8 cellular contexts compared by ENCODE assay signal in genomic region chr19:15836345-15836594, GRCh38. TPM values are rescaled to one million over a fixed set of nuclear protein-coding genes. Genes with fewer than 3 reads are reported as not detected.
A peak's percentile ranks its signal among the peaks of the same experiment; 100 is the strongest.
DNase-seq lines count a peak whose midpoint lies in the region; ATAC-seq, FAIRE-seq and TF ChIP-seq lines count a peak whose summit lies in the region.

No MANE protein-coding gene starts in this region.

- no peaks in the 10 kb centered on the region for H4K20me1 ChIP-seq in SK-N-SH (ENCODE audit: insufficient read depth)

- TF ChIP-seq RAD21 in SK-N-SH (IDR thresholded peaks at IDR 0.05; ENCODE audit: low read length): no peak

- peak overlapping the region in 1 of 2 experiments; percentile 80; a peak in 2 of 4 replicates for H3K27ac ChIP-seq in SK-N-SH (ENCODE audit: low read depth in 2 of 2, low read length in 1 of 2)
- peak overlapping the region; percentile 99 for H3K27ac ChIP-seq in RWPE2 (ENCODE audit: poor library complexity, severe bottlenecking)
- H3K27ac ChIP-seq in epithelial cell of prostate: peak overlapping the region; percentile 100
- H3K27ac ChIP-seq in rectal smooth muscle tissue (ENCODE audit: low read depth, low read length): peak overlapping the region; percentile 100

- H3K36me3 ChIP-seq in SK-N-SH (replicated peaks in 1 of 2; ENCODE audit: control insufficient read depth in 1 of 2, insufficient read depth in 2 of 2, low read length in 1 of 2): no peaks in the 10 kb centered on the region
- peaks cover 35% of the 10 kb centered on the region for H3K36me3 ChIP-seq in RWPE2 (ENCODE audit: low read depth)
- no peaks in the 10 kb centered on the region for H3K36me3 ChIP-seq in rectal smooth muscle tissue (ENCODE audit: control insufficient read depth, insufficient read depth, low read length)

- H3K27me3 ChIP-seq in SK-N-SH (ENCODE audit: insufficient read depth): peaks cover 33% of the 10 kb centered on the region
- H3K27me3 ChIP-seq in RWPE2 (ENCODE audit: insufficient read depth, poor library complexity, severe bottlenecking): no peaks in the 10 kb centered on the region
- no peaks in the 10 kb centered on the region for H3K27me3 ChIP-seq in rectal smooth muscle tissue (ENCODE audit: control insufficient read depth, insufficient read depth, low read length)

- POLR2A ChIA-PET in SK-N-SH (lab: Yijun Ruan, JAX): no interaction called here

- TF ChIP-seq CTCF in SK-N-SH (IDR thresholded peaks at IDR 0.05) (no peak), RWPE2 (IDR thresholded peaks at IDR 0.05; ENCODE audit: poor library complexity, severe bottlenecking) (no peak)

- ATAC-seq in SK-N-SH treated with all-trans-retinoic acid at 6 μM for 48 hours (no peak; the same call in 2 of the 3 replicates), RWPE2 (ENCODE audit: low read depth) (peak; percentile 5; the same call in 1 of the 3 replicates)

- H3K9ac ChIP-seq in SK-N-SH (peak overlapping the region; percentile 86), rectal smooth muscle tissue (ENCODE audit: low read length) (peak overlapping the region; percentile 97)

- H3K9me3 ChIP-seq in SK-N-SH (no peaks in the 10 kb centered on the region), RWPE2 (ENCODE audit: severe bottlenecking) (no peaks in the 10 kb centered on the region)

- WGBS in SK-N-SH (ENCODE audit: low lambda C conversion rate): 12% methylated on average over 12 of the region's 18 CpGs

- H2AFZ ChIP-seq in SK-N-SH (ENCODE audit: low read depth): peak overlapping the region; percentile 94

- CTCF ChIA-PET in SK-N-SH (lab: Yijun Ruan, JAX): no interaction called here

- peaks cover 2 to 4% of the 10 kb centered on the region in 2 experiments; a peak in 2 of 4 replicates for H3K4me1 ChIP-seq in SK-N-SH (ENCODE audit: control insufficient read depth in 1 of 2, insufficient read depth in 2 of 2, low read depth in 1 of 2, low read length in 1 of 2)
- peaks cover 20% of the 10 kb centered on the region for H3K4me1 ChIP-seq in RWPE2 (ENCODE audit: insufficient read depth, poor library complexity, severe bottlenecking)
- H3K4me1 ChIP-seq in rectal smooth muscle tissue (ENCODE audit: control insufficient read depth, insufficient read depth, low read length): no peaks in the 10 kb centered on the region

- no peak for TF ChIP-seq EP300 in SK-N-SH (IDR thresholded peaks at IDR 0.05; ENCODE audit: borderline replicate concordance in 1 of 2, low read depth in 1 of 2, low read length in 1 of 2)

- FAIRE-seq in urothelium cell line (lab: Jason Lieb, UNC): no peak

- DNase-seq in SK-N-SH (no peak), RWPE2 (ENCODE audit: low spot score) (no peak), epithelial cell of prostate (ENCODE audit: low read depth, low spot score) (no peak), NCI-H82 (lab: John Stamatoyannopoulos, UW) (no peak), NAMALWA (ENCODE audit: low spot score) (no peak), urothelium cell line (ENCODE audit: low spot score) (no peak)

- peaks cover 4% of the 10 kb centered on the region for H3F3A ChIP-seq in SK-N-SH (replicated peaks; ENCODE audit: insufficient read depth)

- H3K79me2 ChIP-seq in SK-N-SH (ENCODE audit: insufficient read depth): no peaks in the 10 kb centered on the region

- H3K4me2 ChIP-seq in SK-N-SH: peak overlapping the region; percentile 89

- H3K4me3 ChIP-seq in SK-N-SH (ENCODE audit: low read depth in 2 of 2, low read length in 1 of 2): peak overlapping the region; percentile 70 to 77
- H3K4me3 ChIP-seq in RWPE2 (ENCODE audit: severe bottlenecking): peak overlapping the region; percentile 51
- peak overlapping the region; percentile 95 for H3K4me3 ChIP-seq in rectal smooth muscle tissue (ENCODE audit: low read length)

- H3K9me2 ChIP-seq in SK-N-SH: no peaks in the 10 kb centered on the region

TF ChIP-seq in SK-N-SH, 30 proteins besides CTCF, POLR2A, EP300 and RAD21:
- no peak for TF ChIP-seq TEAD4 (IDR thresholded peaks at IDR 0.05; ENCODE audit: borderline replicate concordance, insufficient read depth)
- TF ChIP-seq GATA2 (CRISPR knock-in tag; IDR thresholded peaks at IDR 0.05): no peak
- TF ChIP-seq ELF1 (IDR thresholded peaks at IDR 0.05): no peak
- TF ChIP-seq EZH2phosphoT487 (IDR thresholded peaks at IDR 0.05; ENCODE audit: borderline replicate concordance, low read depth): no peak
- no peak for TF ChIP-seq POLR2AphosphoS5 (IDR thresholded peaks at IDR 0.05; ENCODE audit: low read depth, low read length)
- TF ChIP-seq YY1 (IDR thresholded peaks at IDR 0.05; ENCODE audit: low read depth): no peak
- TF ChIP-seq NRF1 (IDR thresholded peaks at IDR 0.05; ENCODE audit: low read depth, low read length): no peak
- no peak for TF ChIP-seq TAF1 (IDR thresholded peaks at IDR 0.05; ENCODE audit: borderline replicate concordance, low read depth, low read length)
- TF ChIP-seq IRF3 (IDR thresholded peaks at IDR 0.05; ENCODE audit: low read depth, low read length): no peak
- no peak for TF ChIP-seq JUND (IDR thresholded peaks at IDR 0.05)
- TF ChIP-seq USF2 (IDR thresholded peaks at IDR 0.05; ENCODE audit: borderline replicate concordance, low read depth, low read length): no peak
- no peak for TF ChIP-seq NFIC (IDR thresholded peaks at IDR 0.05; ENCODE audit: borderline replicate concordance)
- TF ChIP-seq RFX5 (IDR thresholded peaks at IDR 0.05; ENCODE audit: low read length): no peak

TF ChIP-seq in SK-N-SH treated with all-trans-retinoic acid at 6 μM for 48 hours, 23 proteins besides CTCF, POLR2A, EP300 and RAD21:
- TF ChIP-seq POU6F1 (CRISPR knock-in tag; IDR thresholded peaks at IDR 0.05; ENCODE audit: borderline replicate concordance, low read depth) (no peak), TOX (CRISPR knock-in tag; IDR thresholded peaks at IDR 0.05; ENCODE audit: borderline replicate concordance) (no peak), ZNF70 (CRISPR knock-in tag; IDR thresholded peaks at IDR 0.05) (no peak), ISL1 (CRISPR knock-in tag; IDR thresholded peaks at IDR 0.05) (no peak), PPARA (CRISPR knock-in tag; IDR thresholded peaks at IDR 0.05; ENCODE audit: borderline replicate concordance) (no peak), BACH2 (CRISPR knock-in tag; IDR thresholded peaks at IDR 0.05; ENCODE audit: borderline replicate concordance) (no peak), PATZ1 (CRISPR knock-in tag; IDR thresholded peaks at IDR 0.05; ENCODE audit: borderline replicate concordance) (no peak), SNAI2 (CRISPR knock-in tag; IDR thresholded peaks at IDR 0.05) (no peak), CSRNP3 (CRISPR knock-in tag; IDR thresholded peaks at IDR 0.05) (no peak), RARB (CRISPR knock-in tag; IDR thresholded peaks at IDR 0.05) (no peak)

RNA-seq across cellular contexts. Expression of gene OR10H1, which starts 20.8 kb away (rescaled TPM):
- polyA plus RNA-seq in SK-N-SH (2012; rRNA removed): not detected in 2 replicates
- not detected in 2 replicates for polyA plus RNA-seq in SK-N-SH (2012; cell fraction: cytosol; rRNA removed)
- polyA plus RNA-seq in SK-N-SH (2012; cell fraction: nucleus; rRNA removed): not detected in 2 replicates

RNA-seq across cellular contexts. Expression of gene OR10H5, which starts 48.8 kb away (rescaled TPM):
- polyA plus RNA-seq in SK-N-SH (2012; rRNA removed): not detected in 2 replicates
- polyA plus RNA-seq in SK-N-SH (2012; cell fraction: cytosol; rRNA removed): not detected in 2 replicates
- polyA plus RNA-seq in SK-N-SH (2012; cell fraction: nucleus; rRNA removed): not detected in 2 replicates
